1 cellular context compared by ENCODE assay signal in the genomic region with DNA sequence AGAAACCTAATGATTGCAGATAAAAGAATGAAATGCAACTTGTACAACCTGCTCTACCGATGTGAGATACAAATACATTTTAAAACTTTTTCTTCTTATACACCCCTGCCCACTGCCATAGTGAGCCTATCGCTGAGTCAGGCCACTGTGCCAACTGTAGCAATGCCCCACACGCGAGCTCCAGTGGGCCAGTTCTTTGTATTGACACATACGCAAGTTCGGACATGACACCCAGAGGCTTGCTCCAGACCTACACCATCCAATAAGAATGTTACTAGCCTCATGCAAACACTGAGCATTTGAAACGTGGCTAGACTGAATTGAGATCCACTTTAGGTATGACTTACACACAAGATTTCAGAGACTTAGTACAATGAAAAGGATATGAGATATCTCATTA.
TF ChIP-seq lines count a peak whose summit lies in the region.

No MANE protein-coding gene starts in this region.

TF ChIP-seq in H1, 55 proteins besides CTCF, POLR2A, EP300 and RAD21 (continued from another document):
- no peak for TF ChIP-seq CBX5 (IDR thresholded peaks at IDR 0.05; ENCODE audit: low read depth, low read length)
- TF ChIP-seq, protein P1, sequence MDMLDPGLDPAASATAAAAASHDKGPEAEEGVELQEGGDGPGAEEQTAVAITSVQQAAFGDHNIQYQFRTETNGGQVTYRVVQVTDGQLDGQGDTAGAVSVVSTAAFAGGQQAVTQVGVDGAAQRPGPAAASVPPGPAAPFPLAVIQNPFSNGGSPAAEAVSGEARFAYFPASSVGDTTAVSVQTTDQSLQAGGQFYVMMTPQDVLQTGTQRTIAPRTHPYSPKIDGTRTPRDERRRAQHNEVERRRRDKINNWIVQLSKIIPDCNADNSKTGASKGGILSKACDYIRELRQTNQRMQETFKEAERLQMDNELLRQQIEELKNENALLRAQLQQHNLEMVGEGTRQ (IDR thresholded peaks at IDR 0.05; ENCODE audit: low read length), result no peak
- no peak for TF ChIP-seq ZNF274 (IDR thresholded peaks at IDR 0.05; ENCODE audit: borderline replicate concordance, extremely low read depth, low read length)
- TF ChIP-seq, protein P2, sequence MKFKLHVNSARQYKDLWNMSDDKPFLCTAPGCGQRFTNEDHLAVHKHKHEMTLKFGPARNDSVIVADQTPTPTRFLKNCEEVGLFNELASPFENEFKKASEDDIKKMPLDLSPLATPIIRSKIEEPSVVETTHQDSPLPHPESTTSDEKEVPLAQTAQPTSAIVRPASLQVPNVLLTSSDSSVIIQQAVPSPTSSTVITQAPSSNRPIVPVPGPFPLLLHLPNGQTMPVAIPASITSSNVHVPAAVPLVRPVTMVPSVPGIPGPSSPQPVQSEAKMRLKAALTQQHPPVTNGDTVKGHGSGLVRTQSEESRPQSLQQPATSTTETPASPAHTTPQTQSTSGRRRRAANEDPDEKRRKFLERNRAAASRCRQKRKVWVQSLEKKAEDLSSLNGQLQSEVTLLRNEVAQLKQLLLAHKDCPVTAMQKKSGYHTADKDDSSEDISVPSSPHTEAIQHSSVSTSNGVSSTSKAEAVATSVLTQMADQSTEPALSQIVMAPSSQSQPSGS (IDR thresholded peaks at IDR 0.05; ENCODE audit: low read length), result no peak
- no peak for TF ChIP-seq GABPA (IDR thresholded peaks at IDR 0.05; ENCODE audit: borderline replicate concordance, insufficient read depth, low read length)
- no peak for TF ChIP-seq SUZ12 (IDR thresholded peaks at IDR 0.05; ENCODE audit: low read length)
- no peak for TF ChIP-seq CHD2 (IDR thresholded peaks at IDR 0.05; ENCODE audit: low read length)
- no peak for TF ChIP-seq NRF1 (IDR thresholded peaks at IDR 0.05; ENCODE audit: low read depth, low read length)
- no peak for TF ChIP-seq SIRT6 (IDR thresholded peaks at IDR 0.05; ENCODE audit: low read length)
- no peak for TF ChIP-seq JUND (IDR thresholded peaks at IDR 0.05; ENCODE audit: low read length)
- TF ChIP-seq BRCA1 (IDR thresholded peaks at IDR 0.05; ENCODE audit: low read depth, low read length), result no peak
- TF ChIP-seq RXRA (IDR thresholded peaks at IDR 0.05; ENCODE audit: insufficient read depth, low read depth, low read length), result no peak
- TF ChIP-seq NANOG (IDR thresholded peaks at IDR 0.05; ENCODE audit: insufficient read depth, low read depth, low read length, poor library complexity, severe bottlenecking), result no peak
- no peak for TF ChIP-seq MAFK (IDR thresholded peaks at IDR 0.05; ENCODE audit: low read depth, low read length)
- no peak for TF ChIP-seq EGR1 (IDR thresholded peaks at IDR 0.05; ENCODE audit: borderline replicate concordance, low read depth, low read length)
- TF ChIP-seq TEAD4 (IDR thresholded peaks at IDR 0.05; ENCODE audit: low read depth, low read length), result no peak
- no peak for TF ChIP-seq SIX5 (IDR thresholded peaks at IDR 0.05; ENCODE audit: low read depth, low read length)
- TF ChIP-seq CHD1 (IDR thresholded peaks at IDR 0.05; ENCODE audit: low read depth, low read length), result no peak
